In genomic region chr7:51869452-51869851, GRCh38 we compare ENCODE assay signal across 1 cellular context.
TF ChIP-seq lines count a peak whose summit lies in the region.

No MANE protein-coding gene starts in this region.

TF ChIP-seq in H1, 55 proteins besides CTCF, POLR2A, EP300 and RAD21 (continued from another document):
- no peak for TF ChIP-seq ATF2 (IDR thresholded peaks at IDR 0.05; ENCODE audit: low read length)
- no peak for TF ChIP-seq CBX8 (IDR thresholded peaks at IDR 0.05; ENCODE audit: borderline replicate concordance, low read depth, low read length)
- TF ChIP-seq SRF (IDR thresholded peaks at IDR 0.05; ENCODE audit: low read depth, low read length), result no peak
- TF ChIP-seq TAF1 (IDR thresholded peaks at IDR 0.05; ENCODE audit: low read depth, low read length), result no peak
- no peak for TF ChIP-seq MAX (IDR thresholded peaks at IDR 0.05)
- no peak for TF ChIP-seq CEBPB (IDR thresholded peaks at IDR 0.05; ENCODE audit: low read depth, low read length)
- no peak for TF ChIP-seq TCF12 (IDR thresholded peaks at IDR 0.05; ENCODE audit: low read depth, low read length)
- no peak for TF ChIP-seq SUZ12 (IDR thresholded peaks at IDR 0.05; ENCODE audit: low read length)
- no peak for TF ChIP-seq CREB1 (IDR thresholded peaks at IDR 0.05)
